27 cellular contexts compared by ENCODE assay signal in genomic region chr2:127611076-127611925, GRCh38. TPM values are rescaled to one million over a fixed set of nuclear protein-coding genes. Genes with fewer than 3 reads are reported as not detected.
A peak's percentile ranks its signal among the peaks of the same experiment; 100 is the strongest.
DNase-seq lines count a peak whose midpoint lies in the region; ATAC-seq and TF ChIP-seq lines count a peak whose summit lies in the region.
"Had no signal": no experiment of that assay in that cellular context is flagged by ENCODE, and none has a peak within 500 bp of the region (broad histone marks: within the 10 kb centered on the region; RNA-seq: fewer than 3 reads in every experiment).

No MANE protein-coding gene starts in this region.

- H3K36me3 Mint-ChIP-seq in activated naive CD4-positive, alpha-beta T cell treated with anti-CD3 and anti-CD28 coated beads, Interleukin-2, amount 10 ng/mL, durations not matched to agents 7 days and 5 days, result peaks cover 3% of the 10 kb centered on the region

- H3K4me3 ChIP-seq in transverse colon (no peak overlapping the region), foreskin fibroblast (ENCODE audit: low read depth in 1 of 2, low read length in 2 of 2) (no peak overlapping the region)
- H3K4me3 ChIP-seq: K562, MG63, testis had no signal

- no peaks in the 10 kb centered on the region for H3K27me3 ChIP-seq in transverse colon
- H3K27me3 ChIP-seq: MG63, testis had no signal

- H3K27ac ChIP-seq in KOPT-K1 (ENCODE audit: low read depth, low read length, poor library complexity, severe bottlenecking), result peak overlapping the region; percentile 99
- no peak overlapping the region for H3K27ac ChIP-seq in transverse colon
- H3K27ac ChIP-seq: C4-2B, testis had no signal

- H3K4me1 Mint-ChIP-seq in activated naive CD4-positive, alpha-beta T cell treated with anti-CD3 and anti-CD28 coated beads, Interleukin-2, amount 10 ng/mL, durations not matched to agents 7 days and 5 days, result peaks cover 11% of the 10 kb centered on the region

- in situ Hi-C loops in transverse colon (cut with MboI; ENCODE audit: low pct_ligation_motif_present in 1 of 4, low pct_unique_long_range_greater_than_20kb in 1 of 4, low sequenced_read_pairs in 3 of 4), result no loop called here

- H3K9me3 Mint-ChIP-seq in activated naive CD4-positive, alpha-beta T cell treated with anti-CD3 and anti-CD28 coated beads, Interleukin-2, amount 10 ng/mL, durations not matched to agents 7 days and 5 days, result peaks cover 11% of the 10 kb centered on the region

- H3K27me3 Mint-ChIP-seq in activated naive CD4-positive, alpha-beta T cell treated with anti-CD3 and anti-CD28 coated beads, Interleukin-2, amount 10 ng/mL, durations not matched to agents 7 days and 5 days, result peaks cover 36% of the 10 kb centered on the region
- H3K27me3 Mint-ChIP-seq: activated naive CD8-positive, alpha-beta T cell treated with anti-CD3 and anti-CD28 coated beads for 36 hours; stimulated activated memory B cell treated with anti-CD40 and anti-IgM and Interleukin-4, amounts not matched to agents 10 μg/mL and 1 μg/mL and 100 μg/mL, for 72 hours had no signal

- H3K4me3 Mint-ChIP-seq in activated naive CD4-positive, alpha-beta T cell treated with anti-CD3 and anti-CD28 coated beads, Interleukin-2, amount 10 ng/mL, durations not matched to agents 7 days and 5 days, result no peak overlapping the region
- H3K4me3 Mint-ChIP-seq: activated CD8-positive, alpha-beta T cell treated with anti-CD3 and anti-CD28 coated beads for 36 hours; activated naive CD8-positive, alpha-beta T cell treated with anti-CD3 and anti-CD28 coated beads for 36 hours; stimulated activated memory B cell treated with anti-CD40 and anti-IgM and Interleukin-4, amounts not matched to agents 10 μg/mL and 1 μg/mL and 100 μg/mL, for 72 hours had no signal

- 90% methylated on average over 10 of the region's 11 CpGs; no CpG with 5 or more reads in 1 of the 2 donors for WGBS in transverse colon (ENCODE audit: low coverage in 1 of 2), 2 donors

- TF ChIP-seq EP300 in transverse colon (IDR thresholded peaks at IDR 0.05; ENCODE audit: low read depth), result no peak

- H3K9me3 ChIP-seq in KOPT-K1 (ENCODE audit: insufficient read depth, low read length, poor library complexity, severe bottlenecking) (peaks cover 16% of the 10 kb centered on the region), transverse colon (peaks cover 0 to 9% of the 10 kb centered on the region in 2 donors)
- H3K9me3 ChIP-seq: testis had no signal

- intact Hi-C loops in transverse colon (cut with DNase I; ENCODE audit: low total_unique reads), result no loop called here

- no peak for TF ChIP-seq CTCF in transverse colon (IDR thresholded peaks at IDR 0.05)
- TF ChIP-seq CTCF in foreskin fibroblast (IDR thresholded peaks at IDR 0.05; ENCODE audit: low read depth, low read length), result no peak

- ATAC-seq in left lobe of liver, result no peak
- no peak for ATAC-seq in HG02678 (IDR thresholded peaks at IDR 0.05; ENCODE audit: unreplicated experiment)
- ATAC-seq: activated CD8-positive, alpha-beta T cell treated with anti-CD3 and anti-CD28 coated beads for 36 hours; K562; stimulated activated memory B cell treated with anti-CD40 and anti-IgM and Interleukin-4, amounts not matched to agents 10 μg/mL and 1 μg/mL and 100 μg/mL, for 72 hours had no signal

- DNase-seq in activated naive CD4-positive, alpha-beta T cell treated with anti-CD3 and anti-CD28 coated beads, Interleukin-2, amount 10 ng/mL, durations not matched to agents 7 days and 5 days, result peak; percentile 9
- no peak for DNase-seq in activated naive CD4-positive, alpha-beta T cell treated with anti-CD3 and anti-CD28 coated beads, Interleukin-2, amount 50 U/mL, for 16 hours
- peak; percentile 28 for DNase-seq in left lobe of liver (ENCODE audit: low spot score)
- peak; percentile 6 for DNase-seq in transverse colon
- no peak for DNase-seq in NCI-H1694 (lab: John Stamatoyannopoulos, UW)
- no peak for DNase-seq in foreskin fibroblast
- DNase-seq: activated CD8-positive, alpha-beta T cell treated with anti-CD3 and anti-CD28 coated beads for 36 hours; activated naive CD8-positive, alpha-beta T cell treated with anti-CD3 and anti-CD28 coated beads for 36 hours; Calu3; central memory CD4-positive, alpha-beta T cell; EL; kidney glomerular epithelial cell; MG63; NCI-H1417 treated with DMSO at 0.1 percent for 48 hours; NCI-H446 treated with DMSO at 0.1 percent for 48 hours; occipital lobe; OCI-M1; SHP77; stimulated activated CD4-positive, alpha-beta T cell treated with anti-CD3 and anti-CD28 coated beads, Interleukin-4, amount 100 ng/mL, for 1 hour; T1000; testis had no signal

- peaks cover 79% of the 10 kb centered on the region for H3K36me3 ChIP-seq in KOPT-K1 (ENCODE audit: insufficient read depth, low read length)
- H3K36me3 ChIP-seq in transverse colon, result peaks cover 0 to 16% (median 4%) of the 10 kb centered on the region in 4 donors
- H3K36me3 ChIP-seq: MG63 had no signal

- CTCF ChIA-PET in activated naive CD4-positive, alpha-beta T cell treated with anti-CD3 and anti-CD28 coated beads, Interleukin-2, amount 10 ng/mL, durations not matched to agents 7 days and 5 days (lab: Charles Lee), result interaction anchor here (0.9 to 2.2 kb wide), 3 partner anchors 18 to 20 kb away, joined by 3 to 5 read pairs (median 4); no protein-coding TSS in a partner anchor

- no peak overlapping the region for H3K27ac Mint-ChIP-seq in activated naive CD4-positive, alpha-beta T cell treated with anti-CD3 and anti-CD28 coated beads, Interleukin-2, amount 10 ng/mL, durations not matched to agents 7 days and 5 days
- H3K27ac Mint-ChIP-seq: activated CD8-positive, alpha-beta T cell treated with anti-CD3 and anti-CD28 coated beads for 36 hours; activated naive CD8-positive, alpha-beta T cell treated with anti-CD3 and anti-CD28 coated beads for 36 hours; stimulated activated memory B cell treated with anti-CD40 and anti-IgM and Interleukin-4, amounts not matched to agents 10 μg/mL and 1 μg/mL and 100 μg/mL, for 72 hours had no signal

- H3K4me1 ChIP-seq in transverse colon, result no peaks in the 10 kb centered on the region
- H3K4me1 ChIP-seq: testis had no signal

- no peak for TF ChIP-seq POLR2A in transverse colon (IDR thresholded peaks at IDR 0.05)

RNA-seq across cellular contexts. Expression of gene GPR17, which starts 34.7 kb away (rescaled TPM):
- not detected for total RNA-seq in left lobe of liver
- total RNA-seq in transverse colon, result under 1 TPM in 1 of 4 donors, not detected in 3; 0.14 TPM
- total RNA-seq: activated CD8-positive, alpha-beta T cell treated with anti-CD3 and anti-CD28 coated beads for 36 hours; activated naive CD8-positive, alpha-beta T cell treated with anti-CD3 and anti-CD28 coated beads for 36 hours; Calu3; dermis microvascular lymphatic vessel endothelial cell; K562 had no signal

Comparison
In these comparisons a context has a peak if more than half of its experiments do, and no peak if none do; other contexts are left out.
1. DNase-seq: peak in activated naive CD4-positive, alpha-beta T cell treated with anti-CD3 and anti-CD28 coated beads, Interleukin-2, amount 10 ng/mL, durations not matched to agents 7 days and 5 days (single experiment), left lobe of liver (single experiment) and transverse colon (single experiment); none in activated naive CD4-positive, alpha-beta T cell treated with anti-CD3 and anti-CD28 coated beads, Interleukin-2, amount 50 U/mL, for 16 hours (single experiment), NCI-H1694 (single experiment) and foreskin fibroblast (0 of 2).